ENCODE assay signal across 1 cellular context in genomic region chr11:46252373-46252914, GRCh38.
TF ChIP-seq lines count a peak whose summit lies in the region.

No MANE protein-coding gene starts in this region.

TF ChIP-seq in HepG2, 621 proteins besides CTCF, POLR2A, EP300 and RAD21 (continued from another document and continues in another):
- no peak for TF ChIP-seq FOXO4 (CRISPR knock-in tag; conservative IDR thresholded peaks at IDR 0.05)
- TF ChIP-seq CREB1 (IDR thresholded peaks at IDR 0.05), result peak; percentile 82
- TF ChIP-seq CREB1 (CRISPR knock-in tag; IDR thresholded peaks at IDR 0.05), result peak; percentile 43; the same call in 1 of the 2 replicates
- peak; percentile 79 for TF ChIP-seq ZBTB21 (CRISPR knock-in tag; IDR thresholded peaks at IDR 0.05)
- no peak for TF ChIP-seq ZBTB49 (CRISPR knock-in tag; IDR thresholded peaks at IDR 0.05; ENCODE audit: borderline replicate concordance)
- TF ChIP-seq ZMYM4 (CRISPR knock-in tag; IDR thresholded peaks at IDR 0.05), result peak; percentile 46; the same call in 1 of the 2 replicates
- no peak for TF ChIP-seq NFATC3 (CRISPR knock-in tag; IDR thresholded peaks at IDR 0.05)
- no peak for TF ChIP-seq SKI (IDR thresholded peaks at IDR 0.05; ENCODE audit: partially characterized antibody)
- peak; percentile 47; the same call in 1 of the 2 replicates for TF ChIP-seq KDM2A (CRISPR knock-in tag; IDR thresholded peaks at IDR 0.05; ENCODE audit: borderline replicate concordance, low read depth)
- TF ChIP-seq U2AF1 (optimal IDR thresholded peaks at IDR 0.05; ENCODE audit: low read depth, low read length), result no peak
- TF ChIP-seq UBTF (CRISPR knock-in tag; IDR thresholded peaks at IDR 0.05), result no peak
- no peak for TF ChIP-seq E2F2 (CRISPR knock-in tag; IDR thresholded peaks at IDR 0.05; ENCODE audit: borderline replicate concordance)
- peak; percentile 38; the same call in 1 of the 2 replicates for TF ChIP-seq BHLHE40 (IDR thresholded peaks at IDR 0.05; ENCODE audit: low read length)
- peak; percentile 34; the same call in 1 of the 2 replicates for TF ChIP-seq ZNF710 (CRISPR knock-in tag; IDR thresholded peaks at IDR 0.05; ENCODE audit: borderline replicate concordance)
- TF ChIP-seq ZNF558 (CRISPR knock-in tag; IDR thresholded peaks at IDR 0.05; ENCODE audit: borderline replicate concordance), result no peak
- TF ChIP-seq ZNF275 (CRISPR knock-in tag; IDR thresholded peaks at IDR 0.05; ENCODE audit: borderline replicate concordance), result no peak
- TF ChIP-seq MLLT10 (CRISPR knock-in tag; IDR thresholded peaks at IDR 0.05), result no peak
- no peak for TF ChIP-seq ZNF572 (CRISPR knock-in tag; IDR thresholded peaks at IDR 0.05)
- TF ChIP-seq PAXIP1 (CRISPR knock-in tag; conservative IDR thresholded peaks at IDR 0.05), result peak; percentile 78
- TF ChIP-seq ZNF7 (CRISPR knock-in tag; IDR thresholded peaks at IDR 0.05), result no peak
- TF ChIP-seq PCBP1 (IDR thresholded peaks at IDR 0.05; ENCODE audit: borderline replicate concordance, low read depth, low read length), result no peak
- no peak for TF ChIP-seq TGIF2 (CRISPR knock-in tag; IDR thresholded peaks at IDR 0.05)
- TF ChIP-seq ZFP36L1 (CRISPR knock-in tag; IDR thresholded peaks at IDR 0.05), result no peak
- peak; percentile 69 for TF ChIP-seq PITX1 (CRISPR knock-in tag; IDR thresholded peaks at IDR 0.05)
- no peak for TF ChIP-seq THYN1 (CRISPR knock-in tag; IDR thresholded peaks at IDR 0.05; ENCODE audit: borderline replicate concordance, low read depth)
- TF ChIP-seq SYNCRIP (IDR thresholded peaks at IDR 0.05; ENCODE audit: insufficient read depth, low read depth, low read length), result no peak
- TF ChIP-seq RXRA (CRISPR knock-in tag; IDR thresholded peaks at IDR 0.05), result peak; percentile 82
- no peak for TF ChIP-seq ZNF737 (CRISPR knock-in tag; IDR thresholded peaks at IDR 0.05; ENCODE audit: borderline replicate concordance)
- no peak for TF ChIP-seq HINFP (CRISPR knock-in tag; IDR thresholded peaks at IDR 0.05; ENCODE audit: low read depth)
- TF ChIP-seq KLF9 (CRISPR knock-in tag; IDR thresholded peaks at IDR 0.05; ENCODE audit: low read depth), result no peak
- TF ChIP-seq ZNF552 (CRISPR knock-in tag; IDR thresholded peaks at IDR 0.05; ENCODE audit: borderline replicate concordance), result no peak
- no peak for TF ChIP-seq ZNF709 (CRISPR knock-in tag; IDR thresholded peaks at IDR 0.05)
- TF ChIP-seq MED1 (CRISPR knock-in tag; IDR thresholded peaks at IDR 0.05), result peak; percentile 49; the same call in 1 of the 2 replicates
- no peak for TF ChIP-seq ZNF704 (CRISPR knock-in tag; IDR thresholded peaks at IDR 0.05; ENCODE audit: borderline replicate concordance)
- no peak for TF ChIP-seq SRSF4 (IDR thresholded peaks at IDR 0.05; ENCODE audit: low read depth, low read length, poor library complexity, severe bottlenecking)
- peak; percentile 61; the same call in 1 of the 2 replicates for TF ChIP-seq ZNF609 (CRISPR knock-in tag; IDR thresholded peaks at IDR 0.05; ENCODE audit: borderline replicate concordance)
- peak; percentile 93 for TF ChIP-seq NR2F6 (IDR thresholded peaks at IDR 0.05)
- TF ChIP-seq NR2F6 (CRISPR knock-in tag; IDR thresholded peaks at IDR 0.05), result peak; percentile 96
